Comparison of ENCODE assay signal across 20 cellular contexts in the genomic region with DNA sequence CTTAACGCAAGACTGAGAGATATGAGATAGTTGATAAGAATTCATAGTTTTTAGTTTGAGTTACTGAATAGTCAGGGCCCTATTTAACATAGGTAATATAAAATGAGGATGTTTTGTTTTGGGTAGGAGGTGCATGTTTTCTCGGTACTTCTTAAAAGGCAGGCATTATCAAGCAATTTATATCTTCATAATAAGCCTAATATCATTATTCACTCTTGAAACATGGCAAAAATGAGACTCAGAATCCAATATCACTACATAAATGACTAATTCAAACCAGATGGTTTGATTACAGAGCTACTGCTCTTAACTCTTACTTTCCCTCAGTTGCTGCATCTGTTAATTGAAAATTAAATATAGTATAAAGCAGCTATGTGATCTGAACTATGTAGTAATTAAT.
"Had no signal": no experiment of that assay in that cellular context is flagged by ENCODE, and none has a peak within 500 bp of the region (broad histone marks: within the 10 kb centered on the region; RNA-seq: fewer than 3 reads in every experiment).

No MANE protein-coding gene starts in this region.

- H3K4me1 ChIP-seq: foreskin keratinocyte, right atrium auricular region, sigmoid colon, stomach, suprapubic skin, thyroid gland had no signal

- H3K9me3 ChIP-seq: right atrium auricular region, sigmoid colon, stomach, suprapubic skin, thyroid gland had no signal

- H3K4me3 ChIP-seq: coronary artery, right atrium auricular region, sigmoid colon, stomach, suprapubic skin, thyroid gland had no signal

- ATAC-seq: foreskin keratinocyte; naive thymus-derived CD4-positive, alpha-beta T cell had no signal

- H3K27me3 ChIP-seq: foreskin keratinocyte, right atrium auricular region, sigmoid colon, stomach, suprapubic skin, thyroid gland had no signal

- H3K27ac ChIP-seq: coronary artery, foreskin keratinocyte, right atrium auricular region, sigmoid colon, stomach, suprapubic skin, thyroid gland had no signal

- H3K36me3 ChIP-seq: right atrium auricular region, sigmoid colon, stomach, suprapubic skin, thyroid gland had no signal

- DNase-seq: cerebellar nuclear complex; effector CD4-positive, alpha-beta T cell; endodermal cell; erythroblast; foreskin keratinocyte; head of caudate nucleus; hippocampal formation; kidney glomerular epithelial cell; mammary epithelial cell; naive thymus-derived CD4-positive, alpha-beta T cell; nephron progenitor cell; sigmoid colon; small intestine; stimulated activated CD4-positive, alpha-beta T cell treated with anti-CD3 and anti-CD28 coated beads, Interleukin-12 subunit alpha, Interleukin-12 subunit beta, amount 100 ng/mL, for 4 hours; stimulated activated naive CD4-positive, alpha-beta T cell; stomach; thyroid gland had no signal
